8 cellular contexts compared by ENCODE assay signal in genomic region chr5:172559004-172559932, GRCh38.
DNase-seq lines count a peak whose midpoint lies in the region; ATAC-seq and TF ChIP-seq lines count a peak whose summit lies in the region.

No MANE protein-coding gene starts in this region.

- no peak for TF ChIP-seq CTCF in thyroid gland (IDR thresholded peaks at IDR 0.05)

- WGBS in thyroid gland, 2 donors: 53 to 62% methylated on average over 19 to 22 of the region's 23 CpGs

- H3K4me1 ChIP-seq in thyroid gland: peaks cover 0 to 11% of the 10 kb centered on the region in 2 donors

- intact Hi-C loops in left colon (cut with DNase I, micrococcal nuclease): no loop called here
- intact Hi-C loops in thyroid gland (cut with DNase I): no loop called here

- H3K4me3 ChIP-seq in thyroid gland (replicated peaks in 1 of 3): peak overlapping the region in 1 of 3 donors; percentile 12

- H3K27ac ChIP-seq in thyroid gland: no peak overlapping the region

- peak; percentile 24 for ATAC-seq in left colon
- ATAC-seq in HG03354 (IDR thresholded peaks at IDR 0.05; ENCODE audit: poor library complexity, severe bottlenecking, unreplicated experiment): no peak
- ATAC-seq in GM19023 (IDR thresholded peaks at IDR 0.05; ENCODE audit: unreplicated experiment): no peak
- ATAC-seq in HG02884 (IDR thresholded peaks at IDR 0.05; ENCODE audit: unreplicated experiment): no peak

- H3K36me3 ChIP-seq in thyroid gland: no peaks in the 10 kb centered on the region

- H3K9me3 ChIP-seq in thyroid gland: no peaks in the 10 kb centered on the region

- no peaks in the 10 kb centered on the region for H3K27me3 ChIP-seq in thyroid gland

- DNase-seq in HS-27A (ENCODE audit: low read depth): peak; percentile 46
- DNase-seq in brain pericyte (ENCODE audit: low read depth, low spot score): peak; percentile 44
- peak; percentile 29 to 71 for DNase-seq in left colon
- peak; percentile 15 to 20 for DNase-seq in thyroid gland
- no peak for DNase-seq in activated CD4-positive, alpha-beta T cell treated with anti-CD3 and anti-CD28 coated beads for 1 hour

- TF ChIP-seq POLR2A in thyroid gland (IDR thresholded peaks at IDR 0.05): no peak
